Comparison of ENCODE assay signal across 12 cellular contexts in genomic region chr1:119323216-119323982, GRCh38. TPM values are rescaled to one million over a fixed set of nuclear protein-coding genes. Genes with fewer than 3 reads are reported as not detected.
DNase-seq lines count a peak whose midpoint lies in the region; ATAC-seq and TF ChIP-seq lines count a peak whose summit lies in the region.
"Had no signal": no experiment of that assay in that cellular context is flagged by ENCODE, and none has a peak within 500 bp of the region (broad histone marks: within the 10 kb centered on the region; RNA-seq: fewer than 3 reads in every experiment).

No MANE protein-coding gene starts in this region.

- ATAC-seq in GM19467 (IDR thresholded peaks at IDR 0.05; ENCODE audit: unreplicated experiment) (peak; percentile 87), HG03066 (IDR thresholded peaks at IDR 0.05; ENCODE audit: low read depth, unreplicated experiment) (peak; percentile 84)

- DNase-seq in GM13977 (ENCODE audit: low spot score), result peak; percentile 71
- DNase-seq in SKM-1 (lab: John Stamatoyannopoulos, UW; ENCODE audit: unreplicated experiment), result peak; percentile 63
- no peak for DNase-seq in cerebellum (ENCODE audit: low spot score)
- DNase-seq in NCI-H2029 treated with DMSO at 0.1 percent for 48 hours (lab: John Stamatoyannopoulos, UW), result no peak
- no peak for DNase-seq in H7
- no peak for DNase-seq in stimulated activated CD4-positive, alpha-beta T cell treated with anti-CD3 and anti-CD28 coated beads, Interleukin-2, amount 100 ng/mL, for 48 hours
- DNase-seq: activated CD4-positive, alpha-beta T cell treated with anti-CD3 and anti-CD28 coated beads, Interleukin-2, amount 10 ng/mL, durations not matched to agents 7 days and 5 days; hippocampal formation had no signal

- H3K36me3 ChIP-seq in H7 (replicated peaks; ENCODE audit: control insufficient read depth, insufficient read depth, low read length), result no peaks in the 10 kb centered on the region
- H3K36me3 ChIP-seq: cardiac muscle cell, neutrophil had no signal

- TF ChIP-seq CTCF in GM13977 (IDR thresholded peaks at IDR 0.05; ENCODE audit: extremely low read depth, insufficient read depth, missing control alignments), result peak; percentile 20

- H3K27me3 ChIP-seq in H7 (ENCODE audit: control insufficient read depth, insufficient read depth, low read length), result no peaks in the 10 kb centered on the region

- H3K4me3 ChIP-seq in H7 (ENCODE audit: insufficient read depth, low read depth, low read length), result no peak overlapping the region
- H3K4me3 ChIP-seq: cardiac muscle cell had no signal

- in situ Hi-C loops in GM13977 (cut with MboI; ENCODE audit: low pct_unique_long_range_greater_than_20kb, low sequenced_read_pairs, unreplicated experiment), result no loop called here

RNA-seq across cellular contexts. Expression of gene HAO2, which starts 45.2 kb away (rescaled TPM):
- total RNA-seq in cerebellum, result not detected
- 0.38 and 1.2 TPM in 2 replicates for total RNA-seq in H7 (2014; rRNA removed; shearing (Covaris generic))
- total RNA-seq: activated CD4-positive, alpha-beta T cell treated with anti-CD3 and anti-CD28 coated beads, Interleukin-2, amount 10 ng/mL, durations not matched to agents 7 days and 5 days; cardiac muscle cell had no signal

Comparison
In these comparisons a context has a peak if more than half of its experiments do, and no peak if none do; other contexts are left out.
1. DNase-seq: peak in GM13977 (single experiment) and SKM-1 (single experiment); none in cerebellum (single experiment), NCI-H2029 treated with DMSO at 0.1 percent for 48 hours (single experiment), H7 (single experiment) and stimulated activated CD4-positive, alpha-beta T cell treated with anti-CD3 and anti-CD28 coated beads, Interleukin-2, amount 100 ng/mL, for 48 hours (0 of 2).